Comparison of ENCODE assay signal across 9 cellular contexts in genomic region chr5:53381-54174, GRCh38. TPM values are rescaled to one million over a fixed set of nuclear protein-coding genes. Genes with fewer than 3 reads are reported as not detected.
DNase-seq lines count a peak whose midpoint lies in the region; ATAC-seq and TF ChIP-seq lines count a peak whose summit lies in the region.
"Had no signal": no experiment of that assay in that cellular context is flagged by ENCODE, and none has a peak within 500 bp of the region (broad histone marks: within the 10 kb centered on the region; RNA-seq: fewer than 3 reads in every experiment).

No MANE protein-coding gene starts in this region.

- H3K9me3 Mint-ChIP-seq in activated CD4-positive, alpha-beta T cell treated with anti-CD3 and anti-CD28 coated beads for 36 hours (ENCODE audit: low read depth): peaks cover 4% of the 10 kb centered on the region
- H3K9me3 Mint-ChIP-seq in stimulated activated naive B cell treated with anti-CD40 and anti-IgM and Interleukin-4, amounts not matched to agents 10 μg/mL and 1 μg/mL and 100 μg/mL, for 72 hours: peaks cover 8 to 11% of the 10 kb centered on the region in 2 donors

- H3K27me3 ChIP-seq in PC-3 (ENCODE audit: low read length) (no peaks in the 10 kb centered on the region), liver (ENCODE audit: control insufficient read depth in 4 of 4, insufficient read depth in 4 of 4, low read length in 3 of 4) (peaks cover 0 to 6% (median 3%) of the 10 kb centered on the region in 4 donors)

- H3K4me1 ChIP-seq in PC-3 (ENCODE audit: insufficient read depth, low read length) (no peaks in the 10 kb centered on the region), liver (ENCODE audit: control insufficient read depth in 4 of 4, insufficient read depth in 4 of 4, low read length in 3 of 4) (peaks cover 0 to 7% (median 2%) of the 10 kb centered on the region in 4 donors)

- no peaks in the 10 kb centered on the region for H3K9me2 ChIP-seq in PC-3 (replicated peaks; ENCODE audit: low read length)

- in situ Hi-C loops in T47D (cut with HindIII; ENCODE audit: low pct_unique_long_range_greater_than_20kb, low sequenced_read_pairs): no loop called here

- peak overlapping the region; percentile 49 for H3K4me3 Mint-ChIP-seq in activated CD4-positive, alpha-beta T cell treated with anti-CD3 and anti-CD28 coated beads for 36 hours
- H3K4me3 Mint-ChIP-seq in stimulated activated naive B cell treated with anti-CD40 and anti-IgM and Interleukin-4, amounts not matched to agents 10 μg/mL and 1 μg/mL and 100 μg/mL, for 72 hours: peak overlapping the region; percentile 74 to 76

- TF ChIP-seq RAD21 in liver (IDR thresholded peaks at IDR 0.05): no peak

- H3K9me3 ChIP-seq in PC-3 (ENCODE audit: low read length) (no peaks in the 10 kb centered on the region), liver (ENCODE audit: control insufficient read depth in 4 of 4, low read length in 3 of 4) (no peaks in the 10 kb centered on the region)

- POLR2A ChIA-PET in activated CD4-positive, alpha-beta T cell treated with anti-CD3 and anti-CD28 coated beads for 36 hours (lab: Charles Lee): no interaction called here
- POLR2A ChIA-PET in PC-3 (lab: Charles Lee; ENCODE audit: unreplicated experiment): interaction anchor here (0.6 kb wide), 1 partner anchor 165 kb away, joined by 11 read pairs; the partner anchor contains the start of gene SDHA

- H3K36me3 Mint-ChIP-seq in activated CD4-positive, alpha-beta T cell treated with anti-CD3 and anti-CD28 coated beads for 36 hours (ENCODE audit: low read depth): no peaks in the 10 kb centered on the region
- H3K36me3 Mint-ChIP-seq in stimulated activated naive B cell treated with anti-CD40 and anti-IgM and Interleukin-4, amounts not matched to agents 10 μg/mL and 1 μg/mL and 100 μg/mL, for 72 hours: peaks cover 3 to 8% of the 10 kb centered on the region in 2 donors

- no TSS peak for BruUV-seq in PC-3 (replicated peaks; lab: Mats Ljungman, UMichigan)

- H3K4me1 Mint-ChIP-seq in activated CD4-positive, alpha-beta T cell treated with anti-CD3 and anti-CD28 coated beads for 36 hours: peaks cover 2% of the 10 kb centered on the region
- peaks cover 3 to 4% of the 10 kb centered on the region in 2 donors for H3K4me1 Mint-ChIP-seq in stimulated activated naive B cell treated with anti-CD40 and anti-IgM and Interleukin-4, amounts not matched to agents 10 μg/mL and 1 μg/mL and 100 μg/mL, for 72 hours

- H2AFZ ChIP-seq in PC-3 (ENCODE audit: low read length): peak overlapping the region; percentile 75

- H3F3A ChIP-seq in PC-3 (ENCODE audit: low read length, unreplicated experiment): no peaks in the 10 kb centered on the region

- H3K9ac ChIP-seq in PC-3 (ENCODE audit: low read length): peak overlapping the region; percentile 25; the same call in 1 of the 2 replicates
- no peak overlapping the region for H3K9ac ChIP-seq in liver (ENCODE audit: low read depth in 1 of 2, low read length in 2 of 2)

- no peaks in the 10 kb centered on the region for H4K20me1 ChIP-seq in PC-3 (ENCODE audit: low read length)

- 3% methylated on average over 84 of the region's 84 CpGs for WGBS in liver

- H3K36me3 ChIP-seq in PC-3 (ENCODE audit: low read depth, low read length) (no peaks in the 10 kb centered on the region), liver (ENCODE audit: control insufficient read depth in 4 of 4, insufficient read depth in 3 of 4, low read depth in 1 of 4, low read length in 3 of 4) (no peaks in the 10 kb centered on the region)

- no peaks in the 10 kb centered on the region for H3K79me2 ChIP-seq in PC-3 (ENCODE audit: low read length)

- H3K4me3 ChIP-seq in PC-3 (ENCODE audit: low read length): peak overlapping the region; percentile 72
- H3K4me3 ChIP-seq in liver (ENCODE audit: low read depth in 1 of 3, low read length in 3 of 3): peak overlapping the region in 2 of 3 donors; percentile 35 to 64

- TF ChIP-seq CTCF in PC-3 (conservative IDR thresholded peaks at IDR 0.05; ENCODE audit: low read depth, low read length): peak; percentile 25; the same call in 1 of the 2 replicates
- TF ChIP-seq CTCF in liver (IDR thresholded peaks at IDR 0.05; ENCODE audit: low read depth, low read length, missing input control): no peak

- CTCF ChIA-PET in activated CD4-positive, alpha-beta T cell treated with anti-CD3 and anti-CD28 coated beads for 36 hours (lab: Charles Lee): no interaction called here
- CTCF ChIA-PET in PC-3 (lab: Charles Lee): no interaction called here

- peak; percentile 91 for ATAC-seq in activated CD4-positive, alpha-beta T cell treated with anti-CD3 and anti-CD28 coated beads for 36 hours
- ATAC-seq in PC-3 (peak; percentile 94), HG03342 (IDR thresholded peaks at IDR 0.05; ENCODE audit: unreplicated experiment) (no peak), HG02884 (IDR thresholded peaks at IDR 0.05; ENCODE audit: unreplicated experiment) (no peak)
- peak; percentile 48 to 63 for ATAC-seq in stimulated activated naive B cell treated with anti-CD40 and anti-IgM and Interleukin-4, amounts not matched to agents 10 μg/mL and 1 μg/mL and 100 μg/mL, for 72 hours (replicated peaks)

- no peak overlapping the region for H3K27ac Mint-ChIP-seq in activated CD4-positive, alpha-beta T cell treated with anti-CD3 and anti-CD28 coated beads for 36 hours
- no peak overlapping the region for H3K27ac Mint-ChIP-seq in stimulated activated naive B cell treated with anti-CD40 and anti-IgM and Interleukin-4, amounts not matched to agents 10 μg/mL and 1 μg/mL and 100 μg/mL, for 72 hours

- H3K27ac ChIP-seq in PC-3 (ENCODE audit: low read length): no peak overlapping the region
- no peak overlapping the region for H3K27ac ChIP-seq in liver (ENCODE audit: low read depth in 1 of 2, low read length in 2 of 2)

- H3K4me2 ChIP-seq in PC-3 (ENCODE audit: low read length): peak overlapping the region; percentile 90

- intact Hi-C loops in activated CD4-positive, alpha-beta T cell treated with anti-CD3 and anti-CD28 coated beads for 36 hours (cut with DNase I, micrococcal nuclease): no loop called here
- intact Hi-C loops in PC-3 (cut with micrococcal nuclease): no loop called here

- peak; percentile 81 for DNase-seq in activated CD4-positive, alpha-beta T cell treated with anti-CD3 and anti-CD28 coated beads for 36 hours
- no peak for DNase-seq in activated CD4-positive, alpha-beta T cell treated with anti-CD3 and anti-CD28 coated beads, Interleukin-2, amount 50 U/mL, for 1 hour
- DNase-seq in PC-3 (peak; percentile 65), T47D (ENCODE audit: low read depth in 1 of 2, low spot score in 1 of 2) (peak; percentile 89 to 92)
- DNase-seq in stimulated activated naive B cell treated with anti-CD40 and anti-IgM and Interleukin-4, amounts not matched to agents 10 μg/mL and 1 μg/mL and 100 μg/mL, for 72 hours: no peak
- DNase-seq: DND-41 had no signal

- peaks cover 26% of the 10 kb centered on the region for H3K27me3 Mint-ChIP-seq in activated CD4-positive, alpha-beta T cell treated with anti-CD3 and anti-CD28 coated beads for 36 hours
- H3K27me3 Mint-ChIP-seq in stimulated activated naive B cell treated with anti-CD40 and anti-IgM and Interleukin-4, amounts not matched to agents 10 μg/mL and 1 μg/mL and 100 μg/mL, for 72 hours: peaks cover 43 to 75% of the 10 kb centered on the region in 2 donors

TF ChIP-seq in liver, 16 proteins besides CTCF, POLR2A, EP300 and RAD21:
- TF ChIP-seq SP1 (IDR thresholded peaks at IDR 0.05) (no peak), GABPA (IDR thresholded peaks at IDR 0.05 in 1 of 2, conservative IDR thresholded peaks at IDR 0.05 in 1 of 2) (no peak), HNF4A (conservative IDR thresholded peaks at IDR 0.05) (no peak), ZBTB33 (IDR thresholded peaks at IDR 0.05) (no peak), EGR1 (IDR thresholded peaks at IDR 0.05; ENCODE audit: low read depth in 2 of 2) (no peak), HNF4G (IDR thresholded peaks at IDR 0.05) (no peak), FOXA2 (IDR thresholded peaks at IDR 0.05) (no peak)

RNA-seq across cellular contexts. Expression of gene PLEKHG4B, which starts 38.4 kb away (rescaled TPM):
- under 1 TPM; 0.23 to 0.25 TPM for total RNA-seq in activated CD4-positive, alpha-beta T cell treated with anti-CD3 and anti-CD28 coated beads for 36 hours
- total RNA-seq in PC-3 (2014; rRNA removed): 1.2 and 1.4 TPM in 2 replicates
- under 1 TPM in 1 of 2 donors, not detected in 1; 0.05 TPM for total RNA-seq in liver
- polyA plus RNA-seq in liver: under 1 TPM; under 0.01 to 0.01 TPM

Comparison
In these comparisons a context has a peak if more than half of its experiments do, and no peak if none do; other contexts are left out.
1. DNase-seq: peak in activated CD4-positive, alpha-beta T cell treated with anti-CD3 and anti-CD28 coated beads for 36 hours (single experiment), PC-3 (single experiment) and T47D (2 of 2); none in activated CD4-positive, alpha-beta T cell treated with anti-CD3 and anti-CD28 coated beads, Interleukin-2, amount 50 U/mL, for 1 hour (single experiment) and stimulated activated naive B cell treated with anti-CD40 and anti-IgM and Interleukin-4, amounts not matched to agents 10 μg/mL and 1 μg/mL and 100 μg/mL, for 72 hours (single experiment).
2. ATAC-seq: peak in activated CD4-positive, alpha-beta T cell treated with anti-CD3 and anti-CD28 coated beads for 36 hours (single experiment), PC-3 (single experiment) and stimulated activated naive B cell treated with anti-CD40 and anti-IgM and Interleukin-4, amounts not matched to agents 10 μg/mL and 1 μg/mL and 100 μg/mL, for 72 hours (2 of 2); none in HG03342 (single experiment) and HG02884 (single experiment).